Comparison of ENCODE assay signal across 9 cellular contexts in genomic region chr1:193338194-193338593, GRCh38.
DNase-seq lines count a peak whose midpoint lies in the region; ATAC-seq, FAIRE-seq and TF ChIP-seq lines count a peak whose summit lies in the region.
"Had no signal": no experiment of that assay in that cellular context is flagged by ENCODE, and none has a peak within 500 bp of the region (broad histone marks: within the 10 kb centered on the region; RNA-seq: fewer than 3 reads in every experiment).

No MANE protein-coding gene starts in this region.

- BruUV-seq in HepG2 (replicated peaks; lab: Mats Ljungman, UMichigan): no TSS peak

- DNase-seq in GM12891 (ENCODE audit: insufficient read length, low spot score) (peak; percentile 6), H54 (ENCODE audit: insufficient read length, low spot score) (no peak), RCC 7860 (ENCODE audit: low spot score) (no peak), HepG2 (ENCODE audit: low spot score) (no peak), gastrocnemius medialis (no peak), right atrium auricular region (ENCODE audit: low spot score) (no peak)
- no peak for DNase-seq in effector memory CD8-positive, alpha-beta T cell
- DNase-seq: activated effector memory CD4-positive, alpha-beta T cell treated with Interleukin-2 at 50 U/mL for 16 hours had no signal

- H3K27me3 ChIP-seq in HepG2 (ENCODE audit: control insufficient read depth in 1 of 2, insufficient read depth in 2 of 2, low read length in 2 of 2): no peaks in the 10 kb centered on the region
- no peaks in the 10 kb centered on the region for H3K27me3 ChIP-seq in gastrocnemius medialis
- H3K27me3 ChIP-seq in right atrium auricular region: no peaks in the 10 kb centered on the region

- no peaks in the 10 kb centered on the region for H3K4me1 Mint-ChIP-seq in effector memory CD8-positive, alpha-beta T cell (ENCODE audit: low read depth in 2 of 2)

- no peaks in the 10 kb centered on the region for H3K27me3 Mint-ChIP-seq in effector memory CD8-positive, alpha-beta T cell

- CTCF ChIA-PET in HepG2 (lab: Yijun Ruan, JAX; ENCODE audit: low intra/inter-chr PET ratio, low total read pairs): no interaction called here

- WGBS in HepG2 (ENCODE audit: low lambda C conversion rate): 45% methylated on average over 2 of the region's 2 CpGs

- peaks cover 0 to 2% of the 10 kb centered on the region in 2 donors for H3K9me3 Mint-ChIP-seq in effector memory CD8-positive, alpha-beta T cell

- no peak for TF ChIP-seq EP300 in HepG2 (IDR thresholded peaks at IDR 0.05; ENCODE audit: low read depth in 2 of 2, low read length in 2 of 2)
- no peak for TF ChIP-seq EP300 in HepG2 (CRISPR knock-in tag; IDR thresholded peaks at IDR 0.05; ENCODE audit: borderline replicate concordance)

- ATAC-seq in HepG2 (no peak), gastrocnemius medialis (no peak), HG03039 (IDR thresholded peaks at IDR 0.05; ENCODE audit: unreplicated experiment) (no peak)
- ATAC-seq in effector memory CD8-positive, alpha-beta T cell (replicated peaks): no peak

- intact Hi-C loops in HepG2 (cut with micrococcal nuclease; ENCODE audit: unreplicated experiment) (no loop called here), gastrocnemius medialis (cut with DNase I; ENCODE audit: low total_unique reads) (no loop called here)

- no peak overlapping the region for H3K27ac Mint-ChIP-seq in effector memory CD8-positive, alpha-beta T cell

- H3K4me3 ChIP-seq in HepG2 (replicated peaks in 1 of 3; ENCODE audit: insufficient read depth in 1 of 3, low read depth in 2 of 3, low read length in 3 of 3) (no peak overlapping the region), gastrocnemius medialis (no peak overlapping the region), right atrium auricular region (no peak overlapping the region)

- TF ChIP-seq POLR2A in GM12891 (IDR thresholded peaks at IDR 0.05; ENCODE audit: low read depth, low read length) (no peak), H54 (IDR thresholded peaks at IDR 0.05; ENCODE audit: low read depth, low read length) (no peak), HepG2 (IDR thresholded peaks at IDR 0.05; ENCODE audit: insufficient read depth in 1 of 2, low read depth in 2 of 2, low read length in 2 of 2) (no peak), gastrocnemius medialis (IDR thresholded peaks at IDR 0.05) (no peak)

- H3K9me3 ChIP-seq in HepG2 (ENCODE audit: low read length) (peaks cover 8% of the 10 kb centered on the region; the same call in 1 of the 2 replicates), gastrocnemius medialis (no peaks in the 10 kb centered on the region), right atrium auricular region (peaks cover 0 to 12% of the 10 kb centered on the region in 2 donors)

- in situ Hi-C loops in HepG2 (cut with HindIII; ENCODE audit: extremely low pct_ligation_motif_present, low pct_unique_long_range_greater_than_20kb): no loop called here
- in situ Hi-C loops in gastrocnemius medialis (cut with MboI; ENCODE audit: low sequenced_read_pairs in 4 of 4): no loop called here

- no peaks in the 10 kb centered on the region for H4K20me1 ChIP-seq in HepG2 (ENCODE audit: insufficient read depth, low read length)

- no peaks in the 10 kb centered on the region for H3K79me2 ChIP-seq in HepG2 (ENCODE audit: insufficient read depth, low read length)

- no peak for TF ChIP-seq RAD21 in HepG2 (CRISPR knock-in tag; IDR thresholded peaks at IDR 0.05)

- FAIRE-seq in GM12891 (lab: Jason Lieb, UNC): no peak
- FAIRE-seq in H54 (lab: Jason Lieb, UNC): peak; percentile 82
- FAIRE-seq in RCC 7860 (lab: Jason Lieb, UNC): peak; percentile 23
- no peak for FAIRE-seq in HepG2 (lab: Jason Lieb, UNC)

- no peak overlapping the region for H2AFZ ChIP-seq in HepG2 (ENCODE audit: low read length)

- H3K4me1 ChIP-seq in HepG2 (ENCODE audit: insufficient read depth, low read length) (no peaks in the 10 kb centered on the region), gastrocnemius medialis (peaks cover 0 to 3% of the 10 kb centered on the region in 2 donors), right atrium auricular region (no peaks in the 10 kb centered on the region)

- no peaks in the 10 kb centered on the region for H3K36me3 Mint-ChIP-seq in effector memory CD8-positive, alpha-beta T cell (ENCODE audit: insufficient read depth)

- H3K36me3 ChIP-seq in HepG2 (replicated peaks in 1 of 2; ENCODE audit: control insufficient read depth in 1 of 2, insufficient read depth in 2 of 2, low read length in 2 of 2) (no peaks in the 10 kb centered on the region), gastrocnemius medialis (no peaks in the 10 kb centered on the region), right atrium auricular region (no peaks in the 10 kb centered on the region)

- POLR2A ChIA-PET in HepG2 (lab: Yijun Ruan, JAX): no interaction called here

- H3K4me2 ChIP-seq in HepG2 (ENCODE audit: low read depth, low read length): no peak overlapping the region

- H3K27ac ChIP-seq in HepG2 (ENCODE audit: extremely low read length, insufficient read depth, low read length): no peak overlapping the region
- H3K27ac ChIP-seq in gastrocnemius medialis: no peak overlapping the region
- H3K27ac ChIP-seq in right atrium auricular region: no peak overlapping the region

- TF ChIP-seq CTCF in HepG2 (CRISPR knock-in tag; IDR thresholded peaks at IDR 0.05) (no peak), gastrocnemius medialis (IDR thresholded peaks at IDR 0.05 in 4 of 5, conservative IDR thresholded peaks at IDR 0.05 in 1 of 5) (no peak), right atrium auricular region (IDR thresholded peaks at IDR 0.05) (no peak)

- no peak overlapping the region for H3K4me3 Mint-ChIP-seq in effector memory CD8-positive, alpha-beta T cell

- H3K9ac ChIP-seq in HepG2 (ENCODE audit: insufficient read depth, low read depth, low read length): no peak overlapping the region

TF ChIP-seq in GM12891, 5 proteins besides CTCF, POLR2A, EP300 and RAD21:
- no peak for TF ChIP-seq POU2F2 (IDR thresholded peaks at IDR 0.05; ENCODE audit: low read depth, low read length)
- TF ChIP-seq TAF1 (IDR thresholded peaks at IDR 0.05; ENCODE audit: low read depth, low read length): no peak
- TF ChIP-seq SPI1 (IDR thresholded peaks at IDR 0.05; ENCODE audit: low read depth, low read length): no peak
- TF ChIP-seq POLR2AphosphoS5 (IDR thresholded peaks at IDR 0.05; ENCODE audit: low read depth, low read length): no peak
- TF ChIP-seq PAX5 (IDR thresholded peaks at IDR 0.05; ENCODE audit: insufficient read depth, low read length, severe bottlenecking): no peak

TF ChIP-seq in HepG2, 621 proteins besides CTCF, POLR2A, EP300 and RAD21:
- TF ChIP-seq STAG1 (CRISPR knock-in tag; IDR thresholded peaks at IDR 0.05): peak; percentile 27; the same call in 1 of the 2 replicates
- TF ChIP-seq PATZ1 (CRISPR knock-in tag; IDR thresholded peaks at IDR 0.05): no peak
- TF ChIP-seq SNAPC4 (CRISPR knock-in tag; IDR thresholded peaks at IDR 0.05): no peak
